Comparison of ENCODE assay signal across 8 cellular contexts in genomic region chr7:102395958-102396709, GRCh38. TPM values are rescaled to one million over a fixed set of nuclear protein-coding genes. Genes with fewer than 3 reads are reported as not detected.
A peak's percentile ranks its signal among the peaks of the same experiment; 100 is the strongest.
DNase-seq lines count a peak whose midpoint lies in the region; FAIRE-seq and TF ChIP-seq lines count a peak whose summit lies in the region.

Gene PRKRIP1 (plus strand): TSS chr7:102396363. CDS start chr7:102396412, 49 bp downstream.

- H3K27ac ChIP-seq in neuronal stem cell (replicated peaks; ENCODE audit: low read length) (peak within 1 kb of the TSS; percentile 93), subcutaneous abdominal adipose tissue (ENCODE audit: low read depth, low read length) (peak within 1 kb of the TSS; percentile 92)

- H2AFZ ChIP-seq in neuronal stem cell (ENCODE audit: low read length) = peak within 1 kb of the TSS; percentile 87

- peak within 1 kb of the TSS; percentile 83 for H3K23ac ChIP-seq in neuronal stem cell (ENCODE audit: low read depth, low read length, poor library complexity)

- no peak within 1 kb of the TSS for H4K8ac ChIP-seq in neuronal stem cell (ENCODE audit: low read depth, low read length)

- no peak within 1 kb of the TSS for H2BK120ac ChIP-seq in neuronal stem cell (ENCODE audit: low read depth, low read length)

- peak within 1 kb of the TSS; percentile 20 for H3K4ac ChIP-seq in neuronal stem cell (ENCODE audit: low read length)

- H3K4me2 ChIP-seq in neuronal stem cell (ENCODE audit: insufficient read depth, low read length, poor library complexity, severe bottlenecking) = peak within 1 kb of the TSS; percentile 79

- H2BK15ac ChIP-seq in neuronal stem cell (ENCODE audit: low read length) = no peak within 1 kb of the TSS

- H3K4me1 ChIP-seq in neuronal stem cell (ENCODE audit: control insufficient read depth in 2 of 2, insufficient read depth in 1 of 2, low read depth in 1 of 2, low read length in 2 of 2) = peaks cover 5% of the 10 kb centered on the region in 2 donors
- peaks cover 2 to 20% (median 17%) of the 10 kb centered on the region in 5 donors for H3K4me1 ChIP-seq in subcutaneous abdominal adipose tissue (ENCODE audit: control insufficient read depth in 5 of 5, insufficient read depth in 5 of 5, low read length in 5 of 5)

- TF ChIP-seq CTCF in HFF-Myc (IDR thresholded peaks at IDR 0.05; ENCODE audit: low read depth, low read length, missing control alignments) = no peak

- FAIRE-seq in frontal cortex (lab: Jason Lieb, UNC) = no peak

- peak within 1 kb of the TSS; percentile 99 for H3K4me3 ChIP-seq in HFF-Myc (replicated peaks; ENCODE audit: low read depth, low read length)
- H3K4me3 ChIP-seq in neuronal stem cell (ENCODE audit: low read length in 2 of 2) = peak within 1 kb of the TSS; percentile 62 to 90
- peak within 1 kb of the TSS; percentile 89 to 99 (median 96) for H3K4me3 ChIP-seq in subcutaneous abdominal adipose tissue (ENCODE audit: low read depth in 1 of 5, low read length in 5 of 5)

- DNase-seq in GM03348 (ENCODE audit: low spot score) = peak; percentile 93
- peak; percentile 94 for DNase-seq in HFF-Myc (ENCODE audit: extremely low read depth, low read depth)
- DNase-seq in NAMALWA (ENCODE audit: low spot score) = peak; percentile 100
- DNase-seq in SK-MEL-5 (ENCODE audit: low read depth, low spot score) = peak; percentile 96
- DNase-seq in activated naive CD4-positive, alpha-beta T cell (lab: John Stamatoyannopoulos, UW) = peak; percentile 47 to 73 (median 62)
- DNase-seq in frontal cortex (ENCODE audit: low spot score in 2 of 2) = peak; percentile 83 to 93
- peak; percentile 95 for DNase-seq in neuronal stem cell (ENCODE audit: low spot score)

- H3K18ac ChIP-seq in neuronal stem cell (ENCODE audit: low read length) = peak within 1 kb of the TSS; percentile 82

- no peak within 1 kb of the TSS for H2BK12ac ChIP-seq in neuronal stem cell (ENCODE audit: low read length)

- H3K36me3 ChIP-seq in neuronal stem cell (replicated peaks in 1 of 2; ENCODE audit: control insufficient read depth in 2 of 2, insufficient read depth in 2 of 2, low read length in 2 of 2) (peaks cover 12 to 64% of the 10 kb centered on the region in 2 donors), subcutaneous abdominal adipose tissue (ENCODE audit: control insufficient read depth in 5 of 5, insufficient read depth in 5 of 5, low read length in 5 of 5) (peaks cover 6 to 24% (median 15%) of the 10 kb centered on the region in 5 donors)

- peak within 1 kb of the TSS; percentile 8 for H2BK5ac ChIP-seq in neuronal stem cell (ENCODE audit: low read length)

- H3K27me3 ChIP-seq in neuronal stem cell (ENCODE audit: control insufficient read depth in 3 of 3, insufficient read depth in 3 of 3, low read depth in 1 of 3, low read length in 3 of 3) (no peaks in the 10 kb centered on the region), subcutaneous abdominal adipose tissue (ENCODE audit: control insufficient read depth in 5 of 5, insufficient read depth in 4 of 5, low read length in 5 of 5) (no peaks in the 10 kb centered on the region)

- in situ Hi-C loops in SK-MEL-5 (cut with HindIII; ENCODE audit: low pct_unique_long_range_greater_than_20kb, low sequenced_read_pairs) = no loop called here

- H2AK5ac ChIP-seq in neuronal stem cell (ENCODE audit: low read depth, low read length) = no peak within 1 kb of the TSS

- WGBS in neuronal stem cell (ENCODE audit: extremely low coverage in 2 of 2, insufficient read length in 2 of 2, insufficient replicate concordance in 1 of 2), 2 donors = no CpG with 5 or more reads among the region's 57 CpGs

- no peak within 1 kb of the TSS for H3K14ac ChIP-seq in neuronal stem cell (ENCODE audit: low read length)

- H3K79me1 ChIP-seq in neuronal stem cell (ENCODE audit: low read depth, low read length) = peaks cover 4% of the 10 kb centered on the region

- H3K9me3 ChIP-seq in neuronal stem cell (replicated peaks in 1 of 2; ENCODE audit: control insufficient read depth in 2 of 2, insufficient read depth in 1 of 2, low read depth in 1 of 2, low read length in 2 of 2) (no peaks in the 10 kb centered on the region), subcutaneous abdominal adipose tissue (ENCODE audit: control insufficient read depth in 5 of 5, low read length in 5 of 5) (no peaks in the 10 kb centered on the region)

- no peak within 1 kb of the TSS for H4K91ac ChIP-seq in neuronal stem cell (ENCODE audit: low read depth, low read length, poor library complexity)

- H3K9ac ChIP-seq in neuronal stem cell (ENCODE audit: low read depth, low read length, poor library complexity) (peak within 1 kb of the TSS; percentile 88), subcutaneous abdominal adipose tissue (ENCODE audit: low read length in 5 of 5) (peak within 1 kb of the TSS; percentile 94 to 99 (median 96))

RNA-seq across cellular contexts. Expression of gene PRKRIP1, which starts in this region (rescaled TPM):
- 25.8 and 25.9 TPM in 2 replicates for total RNA-seq in SK-MEL-5 (2014; rRNA removed; shearing (Covaris generic))
- 30.5 and 32.9 TPM in 2 replicates for polyA plus RNA-seq in SK-MEL-5 (2015; cell fraction: cytosol; rRNA removed)
- 118 and 121 TPM in 2 replicates for polyA plus RNA-seq in SK-MEL-5 (2015; cell fraction: nucleus; rRNA removed)
- total RNA-seq in frontal cortex = 15.5 TPM
- polyA plus RNA-seq in neuronal stem cell (2013, experiment 1 of 2) = 23.3 TPM
- polyA plus RNA-seq in neuronal stem cell (2013, experiment 2 of 2) = 21.4 TPM

Comparison
In these comparisons a context has a peak if more than half of its experiments do, and no peak if none do; other contexts are left out.
1. Peak in every context shown above with its lines: DNase-seq, H3K4me3 ChIP-seq and H3K27ac ChIP-seq.